ENCODE assay signal across 8 cellular contexts in genomic region chr20:50580016-50580747, GRCh38.
DNase-seq lines count a peak whose midpoint lies in the region; ATAC-seq, FAIRE-seq and TF ChIP-seq lines count a peak whose summit lies in the region.

No MANE protein-coding gene starts in this region.

- peaks cover 66% of the 10 kb centered on the region in 2 experiments for H3K36me3 ChIP-seq in keratinocyte (ENCODE audit: control insufficient read depth in 2 of 2, extremely low read depth in 1 of 2, insufficient read depth in 2 of 2, low read length in 2 of 2)

- no peaks in the 10 kb centered on the region for H3K27me3 ChIP-seq in keratinocyte (ENCODE audit: control insufficient read depth, extremely low read depth, insufficient read depth, low read length)

- peak; percentile 33 for DNase-seq in CMK (ENCODE audit: low read depth)
- DNase-seq in HFFc6: peak; percentile 30
- peak; percentile 24 for DNase-seq in T-helper 2 cell treated with Interferon-gamma antibody and Interleukin-4, amounts not matched to agents 5 μg/mL and 100 μg/mL, for 36 hours (ENCODE audit: low spot score)
- DNase-seq in T47D (ENCODE audit: low read depth in 1 of 2, low spot score in 1 of 2): peak; percentile 80 to 86
- DNase-seq in keratinocyte (ENCODE audit: low read depth, low spot score): no peak
- peak; percentile 27 for DNase-seq in stimulated activated CD8-positive, alpha-beta memory T cell treated with anti-CD3 and anti-CD28 coated beads, Interleukin-12 subunit alpha, Interleukin-12 subunit beta, amount 100 ng/mL, for 1 hour (ENCODE audit: low read depth)
- no peak for DNase-seq in ureter (ENCODE audit: low spot score)

- TF ChIP-seq CTCF in HFFc6 (IDR thresholded peaks at IDR 0.05): peak; percentile 90
- peak; percentile 51 to 64 (median 64) for TF ChIP-seq CTCF in keratinocyte (optimal IDR thresholded peaks at IDR 0.05 in 1 of 3, IDR thresholded peaks at IDR 0.05 in 1 of 3, conservative IDR thresholded peaks at IDR 0.05 in 1 of 3; ENCODE audit: extremely low read depth in 1 of 3, insufficient read depth in 2 of 3, low read length in 3 of 3)

- H3K4me1 ChIP-seq in keratinocyte (ENCODE audit: control insufficient read depth, extremely low read depth, insufficient read depth, low read length): no peaks in the 10 kb centered on the region

- H3K27me3 Mint-ChIP-seq in HFFc6 (ENCODE audit: insufficient read depth): peaks cover 3% of the 10 kb centered on the region; the same call in 1 of the 2 replicates
- H3K27me3 Mint-ChIP-seq in T-helper 2 cell treated with Interferon-gamma antibody and Interleukin-4, amounts not matched to agents 5 μg/mL and 100 μg/mL, for 36 hours (ENCODE audit: low read depth): no peaks in the 10 kb centered on the region

- peaks cover 11% of the 10 kb centered on the region for H3K79me2 ChIP-seq in keratinocyte (ENCODE audit: control insufficient read depth, insufficient read depth, low read length)

- H3K27ac ChIP-seq in keratinocyte (ENCODE audit: control insufficient read depth, insufficient read depth, low read length): no peak overlapping the region

- H3K36me3 Mint-ChIP-seq in HFFc6 (ENCODE audit: low read depth): peaks cover 39% of the 10 kb centered on the region
- peaks cover 59% of the 10 kb centered on the region for H3K36me3 Mint-ChIP-seq in T-helper 2 cell treated with Interferon-gamma antibody and Interleukin-4, amounts not matched to agents 5 μg/mL and 100 μg/mL, for 36 hours (ENCODE audit: low read depth)

- peak overlapping the region; percentile 10; the same call in 1 of the 2 replicates for H3K27ac Mint-ChIP-seq in HFFc6
- no peak overlapping the region for H3K27ac Mint-ChIP-seq in T-helper 2 cell treated with Interferon-gamma antibody and Interleukin-4, amounts not matched to agents 5 μg/mL and 100 μg/mL, for 36 hours

- no peak overlapping the region for H3K4me2 ChIP-seq in keratinocyte (ENCODE audit: control insufficient read depth, extremely low read depth, insufficient read depth, low read depth, low read length)

- no peak for FAIRE-seq in keratinocyte (lab: Jason Lieb, UNC)

- no peaks in the 10 kb centered on the region for H3K9me3 Mint-ChIP-seq in HFFc6
- no peaks in the 10 kb centered on the region for H3K9me3 Mint-ChIP-seq in T-helper 2 cell treated with Interferon-gamma antibody and Interleukin-4, amounts not matched to agents 5 μg/mL and 100 μg/mL, for 36 hours

- H3K9me1 ChIP-seq in keratinocyte (ENCODE audit: control insufficient read depth, extremely low read depth, insufficient read depth, low read length): no peaks in the 10 kb centered on the region

- H3K4me3 Mint-ChIP-seq in HFFc6: no peak overlapping the region
- H3K4me3 Mint-ChIP-seq in T-helper 2 cell treated with Interferon-gamma antibody and Interleukin-4, amounts not matched to agents 5 μg/mL and 100 μg/mL, for 36 hours: no peak overlapping the region

- dilution Hi-C loops in keratinocyte (cut with MboI; ENCODE audit: extremely low pct_ligation_motif_present, low sequenced_read_pairs): no loop called here

- peaks cover 11% of the 10 kb centered on the region for H4K20me1 ChIP-seq in keratinocyte (ENCODE audit: control insufficient read depth, extremely low read depth, insufficient read depth, low read length)

- H3K9ac ChIP-seq in keratinocyte (ENCODE audit: control insufficient read depth, extremely low read depth, insufficient read depth, low read length): no peak overlapping the region

- no peak overlapping the region for H3K4me3 ChIP-seq in keratinocyte (ENCODE audit: control insufficient read depth in 2 of 3, extremely low read depth in 1 of 3, insufficient read depth in 2 of 3, low read depth in 1 of 3, low read length in 3 of 3)

- in situ Hi-C loops in T47D (cut with HindIII; ENCODE audit: low pct_unique_long_range_greater_than_20kb, low sequenced_read_pairs): no loop called here

- no peaks in the 10 kb centered on the region for H3K9me3 ChIP-seq in keratinocyte (ENCODE audit: control insufficient read depth, low read depth, low read length)

- H3K4me1 Mint-ChIP-seq in HFFc6 (ENCODE audit: low read depth): peaks cover 26% of the 10 kb centered on the region
- H3K4me1 Mint-ChIP-seq in T-helper 2 cell treated with Interferon-gamma antibody and Interleukin-4, amounts not matched to agents 5 μg/mL and 100 μg/mL, for 36 hours (ENCODE audit: low read depth): peaks cover 3% of the 10 kb centered on the region

- no peak overlapping the region for H2AFZ ChIP-seq in keratinocyte (ENCODE audit: control insufficient read depth, low read length)

- ATAC-seq in HG03378 (IDR thresholded peaks at IDR 0.05; ENCODE audit: unreplicated experiment): no peak

Comparison
In these comparisons a context has a peak if more than half of its experiments do, and no peak if none do; other contexts are left out.
1. DNase-seq: peak in CMK (single experiment), HFFc6 (single experiment), T-helper 2 cell treated with Interferon-gamma antibody and Interleukin-4, amounts not matched to agents 5 μg/mL and 100 μg/mL, for 36 hours (single experiment), T47D (2 of 2) and stimulated activated CD8-positive, alpha-beta memory T cell treated with anti-CD3 and anti-CD28 coated beads, Interleukin-12 subunit alpha, Interleukin-12 subunit beta, amount 100 ng/mL, for 1 hour (single experiment); none in keratinocyte (single experiment) and ureter (single experiment).